In the genomic region with DNA sequence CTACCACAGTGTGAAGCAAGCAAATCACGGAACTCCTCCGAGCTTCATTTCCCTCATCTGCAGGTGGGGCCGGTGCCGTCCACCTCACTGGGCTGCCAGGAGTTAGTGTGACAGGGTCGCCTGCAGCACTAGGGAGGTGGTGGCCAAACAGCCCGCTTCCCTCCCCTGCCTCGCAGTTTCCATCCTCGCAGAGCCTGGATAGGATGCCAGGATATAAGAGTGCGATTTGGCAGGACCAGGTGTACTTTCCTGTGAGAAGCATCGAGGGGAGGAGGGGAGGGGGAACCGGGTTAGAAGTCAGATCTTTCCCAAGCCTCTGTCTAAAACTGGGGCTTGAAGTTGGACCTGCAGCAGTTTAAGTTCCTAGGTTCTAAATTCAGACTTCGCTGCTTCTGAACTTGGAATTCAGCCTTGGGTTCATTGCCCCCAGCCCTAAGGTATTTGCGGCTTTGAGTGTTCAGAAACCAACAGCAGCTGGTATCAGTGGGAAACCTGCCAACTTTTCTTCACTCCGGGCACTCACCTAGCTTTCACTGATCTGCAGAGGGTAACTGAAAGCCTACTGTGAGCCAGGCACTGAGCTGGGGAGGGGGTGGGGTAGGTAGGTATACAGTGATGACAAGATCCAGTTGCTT, we compare ENCODE assay signal across 9 cellular contexts. TPM values are rescaled to one million over a fixed set of nuclear protein-coding genes. Genes with fewer than 3 reads are reported as not detected.
DNase-seq lines count a peak whose midpoint lies in the region; ATAC-seq, FAIRE-seq and TF ChIP-seq lines count a peak whose summit lies in the region.
"Had no signal": no experiment of that assay in that cellular context is flagged by ENCODE, and none has a peak within 500 bp of the region (broad histone marks: within the 10 kb centered on the region; RNA-seq: fewer than 3 reads in every experiment).

No MANE protein-coding gene starts in this region.

- TF ChIP-seq POLR2A in H54 (IDR thresholded peaks at IDR 0.05; ENCODE audit: low read depth, low read length): peak; percentile 38
- no peak for TF ChIP-seq POLR2A in gastroesophageal sphincter (IDR thresholded peaks at IDR 0.05)

- peak overlapping the region; percentile 70 to 74 for H3K4me3 ChIP-seq in gastroesophageal sphincter

- no peak for FAIRE-seq in H54 (lab: Jason Lieb, UNC)
- FAIRE-seq: colon had no signal

- WGBS in gastroesophageal sphincter (ENCODE audit: low coverage in 1 of 2), 2 donors: 0 to 17% methylated on average over 1 to 9 of the region's 14 CpGs

- DNase-seq in H54 (ENCODE audit: insufficient read length, low spot score): no peak
- DNase-seq in NCI-H69 (lab: John Stamatoyannopoulos, UW): peak; percentile 89
- peak; percentile 24 for DNase-seq in activated effector memory CD4-positive, alpha-beta T cell treated with Interleukin-2 at 50 U/mL for 16 hours
- DNase-seq in occipital lobe (lab: John Stamatoyannopoulos, UW): peak; percentile 73

- H3K4me1 ChIP-seq in gastroesophageal sphincter: peaks cover 0 to 23% (median 3%) of the 10 kb centered on the region in 3 donors

- ATAC-seq in gastroesophageal sphincter (no peak), HG03565 (IDR thresholded peaks at IDR 0.05; ENCODE audit: unreplicated experiment) (no peak), HG02571 (IDR thresholded peaks at IDR 0.05; ENCODE audit: unreplicated experiment) (no peak), HG02623 (IDR thresholded peaks at IDR 0.05; ENCODE audit: unreplicated experiment) (no peak)

- H3K27me3 ChIP-seq in gastroesophageal sphincter: no peaks in the 10 kb centered on the region

- no peak for TF ChIP-seq EP300 in gastroesophageal sphincter (IDR thresholded peaks at IDR 0.05)

- no peaks in the 10 kb centered on the region for H3K36me3 ChIP-seq in gastroesophageal sphincter

- no peaks in the 10 kb centered on the region for H3K9me3 ChIP-seq in gastroesophageal sphincter

- H3K27ac ChIP-seq in gastroesophageal sphincter: peak overlapping the region; percentile 95 to 100 (median 98)

- TF ChIP-seq CTCF in gastroesophageal sphincter (IDR thresholded peaks at IDR 0.05): peak in 1 of 4 experiments; percentile 4

RNA-seq across cellular contexts. Expression of a gene that starts 1.7 kb away (rescaled TPM):
- total RNA-seq in gastroesophageal sphincter (100 to 1,000 TPM; 102 to 145 (median 105) TPM), occipital lobe (76.1 TPM)
